In genomic region chr9:33619666-33620404, GRCh38 we compare ENCODE assay signal across 9 cellular contexts.
A peak's percentile ranks its signal among the peaks of the same experiment; 100 is the strongest.
DNase-seq lines count a peak whose midpoint lies in the region; ATAC-seq, FAIRE-seq and TF ChIP-seq lines count a peak whose summit lies in the region.
"Had no signal": no experiment of that assay in that cellular context is flagged by ENCODE, and none has a peak within 500 bp of the region (broad histone marks: within the 10 kb centered on the region; RNA-seq: fewer than 3 reads in every experiment).

No MANE protein-coding gene starts in this region.

- no peak for TF ChIP-seq POLR2A in H54 (IDR thresholded peaks at IDR 0.05; ENCODE audit: low read depth, low read length)

- ATAC-seq in GM18868 (IDR thresholded peaks at IDR 0.05; ENCODE audit: unreplicated experiment) (no peak), GM19452 (IDR thresholded peaks at IDR 0.05; ENCODE audit: unreplicated experiment) (no peak)

- DNase-seq in AG08396 (ENCODE audit: low spot score) (peak; percentile 20), H54 (ENCODE audit: insufficient read length, low spot score) (no peak), RPMI8226 (peak; percentile 20), fibroblast of peridontal ligament (ENCODE audit: extremely low read depth) (peak; percentile 96), HPDE6-E6E7 (ENCODE audit: extremely low spot score) (no peak)
- DNase-seq in activated CD4-positive, alpha-beta T cell treated with anti-CD3 and anti-CD28 coated beads, Interleukin-2, amount 50 U/mL, for 48 hours, result no peak
- DNase-seq: NCI-H2029 treated with DMSO at 0.1 percent for 48 hours had no signal

- peak; percentile 69 for FAIRE-seq in H54 (lab: Jason Lieb, UNC)

Comparison
In these comparisons a context has a peak if more than half of its experiments do, and no peak if none do; other contexts are left out.
1. DNase-seq: peak in AG08396 (single experiment), RPMI8226 (single experiment) and fibroblast of peridontal ligament (single experiment); none in H54 (single experiment), activated CD4-positive, alpha-beta T cell treated with anti-CD3 and anti-CD28 coated beads, Interleukin-2, amount 50 U/mL, for 48 hours (0 of 2) and HPDE6-E6E7 (single experiment).